In the genomic region with DNA sequence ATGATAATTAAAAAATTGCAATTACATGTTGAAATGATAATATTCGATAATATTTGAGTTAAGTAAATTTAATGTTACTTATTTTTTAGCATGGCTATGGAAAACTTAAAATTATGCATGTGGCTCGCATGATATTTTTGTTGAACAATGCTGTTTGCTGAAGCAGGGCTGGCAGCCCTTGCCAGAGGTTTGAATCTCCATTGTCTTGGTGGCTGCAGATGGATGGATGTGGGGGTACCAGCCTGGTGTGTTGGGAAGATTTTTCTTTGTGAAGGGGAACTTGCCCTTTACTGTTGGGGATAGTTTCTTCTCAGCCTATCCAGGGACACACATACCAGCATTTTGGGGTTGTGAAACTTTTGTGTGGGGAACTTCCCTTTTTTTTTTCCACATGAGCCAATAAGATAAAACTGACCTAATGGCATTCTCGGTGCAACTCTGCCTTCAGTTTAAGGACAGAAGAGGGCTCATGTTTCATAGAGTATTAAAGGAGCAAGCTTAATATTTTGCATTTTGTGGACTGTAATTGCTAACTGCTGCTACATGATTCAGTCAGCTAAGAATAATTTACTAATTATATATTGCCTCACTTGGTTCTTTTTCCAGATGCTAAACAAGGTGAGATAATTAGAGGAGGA, we compare ENCODE assay signal across 8 cellular contexts. TPM values are rescaled to one million over a fixed set of nuclear protein-coding genes. Genes with fewer than 3 reads are reported as not detected.
DNase-seq lines count a peak whose midpoint lies in the region; ATAC-seq lines count a peak whose summit lies in the region.

No MANE protein-coding gene starts in this region.

- DNase-seq in AML-193 (lab: John Stamatoyannopoulos, UW) (peak; percentile 90 to 95), SKM-1 treated with dmso at 0.1 percent for 144 hours (lab: John Stamatoyannopoulos, UW; ENCODE audit: unreplicated experiment) (peak; percentile 77), left ventricle myocardium superior (no peak), G401 (ENCODE audit: low spot score) (no peak), NCI-H510A (lab: John Stamatoyannopoulos, UW) (no peak), COLO668 (lab: John Stamatoyannopoulos, UW; ENCODE audit: unreplicated experiment) (no peak)

- in situ Hi-C loops in G401 (cut with HindIII; ENCODE audit: low sequenced_read_pairs), result no loop called here

- peak; percentile 63 for ATAC-seq in GM18868 (IDR thresholded peaks at IDR 0.05; ENCODE audit: unreplicated experiment)
- peak; percentile 50 for ATAC-seq in HG03135 (IDR thresholded peaks at IDR 0.05; ENCODE audit: unreplicated experiment)
- ATAC-seq in left ventricle myocardium superior, result peak; percentile 61

- intact Hi-C loops in left ventricle myocardium superior (cut with micrococcal nuclease), result loop anchor here (10.0 kb wide), 1 partner anchor 56 kb away; no protein-coding TSS in a partner anchor

RNA-seq across cellular contexts. Expression of a gene that starts 8.8 kb away (rescaled TPM):
- total RNA-seq in left ventricle myocardium superior, result 143 TPM
- 41.8 and 43.4 TPM in 2 replicates for total RNA-seq in G401 (2014; rRNA removed; shearing (Covaris generic))

Comparison
In these comparisons a context has a peak if more than half of its experiments do, and no peak if none do; other contexts are left out.
1. DNase-seq: peak in AML-193 (2 of 2) and SKM-1 treated with dmso at 0.1 percent for 144 hours (single experiment); none in left ventricle myocardium superior (single experiment), G401 (single experiment), NCI-H510A (single experiment) and COLO668 (single experiment).
2. Peak in every context shown above with its lines, with median percentiles within 50 percentile points of each other: ATAC-seq.